In genomic region chrX:12950851-12951589, GRCh38 we compare ENCODE assay signal across 9 cellular contexts. TPM values are rescaled to one million over a fixed set of nuclear protein-coding genes. Genes with fewer than 3 reads are reported as not detected.
A peak's percentile ranks its signal among the peaks of the same experiment; 100 is the strongest.
DNase-seq lines count a peak whose midpoint lies in the region; ATAC-seq and TF ChIP-seq lines count a peak whose summit lies in the region.
"Had no signal": no experiment of that assay in that cellular context is flagged by ENCODE, and none has a peak within 500 bp of the region (broad histone marks: within the 10 kb centered on the region; RNA-seq: fewer than 3 reads in every experiment).

No MANE protein-coding gene starts in this region.

- no peaks in the 10 kb centered on the region for H3K36me3 ChIP-seq in muscle layer of colon (ENCODE audit: insufficient read depth, low read length)

- in situ Hi-C loops in ACHN (cut with HindIII; ENCODE audit: low pct_ligation_motif_present, low pct_unique_long_range_greater_than_20kb, low sequenced_read_pairs): no loop called here

- H3K4me3 ChIP-seq in muscle layer of colon (ENCODE audit: low read depth in 1 of 2, low read length in 2 of 2): no peak overlapping the region

- peak overlapping the region; percentile 42 for H3K27ac ChIP-seq in cingulate gyrus (ENCODE audit: low read depth, low read length)
- peak overlapping the region; percentile 54 for H3K27ac ChIP-seq in muscle layer of colon (ENCODE audit: low read depth, low read length)

- no peaks in the 10 kb centered on the region for H3K27me3 Mint-ChIP-seq in WTC11 (ENCODE audit: low read depth)

- peak; percentile 39 for ATAC-seq in GM19463 (IDR thresholded peaks at IDR 0.05; ENCODE audit: unreplicated experiment)
- ATAC-seq in HG03565 (IDR thresholded peaks at IDR 0.05; ENCODE audit: unreplicated experiment): peak; percentile 29
- peak; percentile 93 for ATAC-seq in WTC11

- DNase-seq in COLO668 (lab: John Stamatoyannopoulos, UW; ENCODE audit: unreplicated experiment): peak; percentile 4
- DNase-seq in WTC11 (ENCODE audit: low spot score): peak; percentile 71
- no peak for DNase-seq in ACHN
- no peak for DNase-seq in HuH-7.5 (ENCODE audit: low spot score)

- no peak overlapping the region for H3K4me3 Mint-ChIP-seq in WTC11

- H3K27me3 ChIP-seq in muscle layer of colon (ENCODE audit: control insufficient read depth in 1 of 2, insufficient read depth in 2 of 2, low read length in 2 of 2): peaks cover 0 to 4% of the 10 kb centered on the region in 2 donors

- no peaks in the 10 kb centered on the region for H3K9me3 ChIP-seq in muscle layer of colon (ENCODE audit: low read length)

- peak; percentile 35; the same call in 1 of the 2 replicates for TF ChIP-seq CTCF in WTC11 (IDR thresholded peaks at IDR 0.05)

- peaks cover 8% of the 10 kb centered on the region for H3K4me1 ChIP-seq in muscle layer of colon (ENCODE audit: insufficient read depth, low read length)

- H3K4me1 Mint-ChIP-seq in WTC11: peaks cover 23% of the 10 kb centered on the region

- no peaks in the 10 kb centered on the region for H3K9me3 Mint-ChIP-seq in WTC11

- no peak overlapping the region for H3K9ac ChIP-seq in muscle layer of colon (ENCODE audit: low read length)

- CTCF ChIA-PET in WTC11 (lab: Charles Lee): no interaction called here

- no peaks in the 10 kb centered on the region for H3K36me3 Mint-ChIP-seq in WTC11

- POLR2A ChIA-PET in WTC11 (lab: Charles Lee): interaction anchor here (0.6 kb wide), 1 partner anchor 542 kb away, joined by 5 read pairs; no protein-coding TSS in a partner anchor

- no peak overlapping the region for H3K27ac Mint-ChIP-seq in WTC11

TF ChIP-seq in WTC11, 78 proteins besides CTCF, POLR2A, EP300 and RAD21:
- TF ChIP-seq OVOL2 (CRISPR knock-in tag; IDR thresholded peaks at IDR 0.05; ENCODE audit: borderline replicate concordance) (no peak), GTF2I (CRISPR knock-in tag; conservative IDR thresholded peaks at IDR 0.05) (no peak)
TF ChIP-seq in WTC11: peak in this region for 0.

RNA-seq across cellular contexts. Expression of gene TMSB4X, which starts 23.9 kb away (rescaled TPM):
- total RNA-seq in WTC11 (2021): 2,375 to 2,595 TPM (median 2,468 TPM) in 3 replicates

RNA-seq across cellular contexts. Expression of gene TLR8, which starts 44.6 kb away (rescaled TPM):
- total RNA-seq in WTC11 (2021): not detected in 3 replicates
- total RNA-seq: NCI-H460 had no signal

Comparison
In these comparisons a context has a peak if more than half of its experiments do, and no peak if none do; other contexts are left out.
1. DNase-seq: peak in COLO668 (single experiment) and WTC11 (single experiment); none in ACHN (single experiment) and HuH-7.5 (single experiment).
2. ATAC-seq: peak in every context shown above with its lines; median percentile 93 in WTC11; 39 in GM19463; 29 in HG03565.